24 cellular contexts compared by ENCODE assay signal in the genomic region with DNA sequence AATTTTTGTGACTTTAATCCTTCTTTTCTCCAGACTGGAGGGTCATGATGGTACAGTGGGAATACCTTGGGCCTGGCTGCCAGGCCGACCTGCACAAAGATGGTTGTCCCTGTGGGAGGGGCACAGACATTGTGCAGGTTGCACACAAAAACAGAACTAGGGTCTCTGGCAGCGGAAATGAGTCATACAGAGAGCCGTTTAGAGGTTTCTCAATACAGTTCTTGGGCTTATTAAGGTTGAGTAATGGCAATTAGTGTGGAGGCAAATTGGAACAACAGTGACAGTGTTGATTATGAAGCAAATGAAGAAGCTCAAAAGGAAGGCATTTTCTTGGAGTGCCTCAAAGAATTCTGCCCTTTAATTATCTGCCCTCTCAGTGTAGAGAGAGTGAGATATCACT.
"Had no signal": no experiment of that assay in that cellular context is flagged by ENCODE, and none has a peak within 500 bp of the region (broad histone marks: within the 10 kb centered on the region; RNA-seq: fewer than 3 reads in every experiment).

No MANE protein-coding gene starts in this region.

- H3K4me1 ChIP-seq: breast epithelium, left lung, neural progenitor cell, testis, uterus had no signal

- H3K4me1 Mint-ChIP-seq: central memory CD8-positive, alpha-beta T cell; immature natural killer cell; naive B cell; neural progenitor cell had no signal

- ATAC-seq: effector memory CD8-positive, alpha-beta T cell; esophagus mucosa; left lung had no signal

- H3K4me3 Mint-ChIP-seq: activated naive CD4-positive, alpha-beta T cell treated with anti-CD3 and anti-CD28 coated beads for 36 hours; activated naive CD8-positive, alpha-beta T cell treated with anti-CD3 and anti-CD28 coated beads, Interleukin-2, amount 10 ng/mL, durations not matched to agents 7 days and 5 days; central memory CD8-positive, alpha-beta T cell; effector memory CD8-positive, alpha-beta T cell; immature natural killer cell; neural progenitor cell had no signal

- H3K27ac Mint-ChIP-seq: activated naive CD4-positive, alpha-beta T cell treated with anti-CD3 and anti-CD28 coated beads for 36 hours; activated naive CD8-positive, alpha-beta T cell treated with anti-CD3 and anti-CD28 coated beads, Interleukin-2, amount 10 ng/mL, durations not matched to agents 7 days and 5 days; effector memory CD8-positive, alpha-beta T cell; immature natural killer cell; naive B cell; neural progenitor cell; progenitor cell of endocrine pancreas had no signal

- H3K27me3 ChIP-seq: breast epithelium, hepatocyte, left lung, neural progenitor cell, testis, uterus had no signal

- H3K9me3 ChIP-seq: testis had no signal

- DNase-seq: activated CD4-positive, alpha-beta T cell treated with anti-CD3 and anti-CD28 coated beads, Interleukin-2, amount 50 U/mL, for 48 hours; activated naive CD4-positive, alpha-beta T cell treated with anti-CD3 and anti-CD28 coated beads for 36 hours; activated naive CD8-positive, alpha-beta T cell treated with anti-CD3 and anti-CD28 coated beads, Interleukin-2, amount 10 ng/mL, durations not matched to agents 7 days and 5 days; activated T-cell treated with anti-CD3 and anti-CD28 coated beads, Interleukin-2, amount 50 U/mL, for 48 hours; amniotic stem cell; effector memory CD8-positive, alpha-beta T cell; glutamatergic neuron; immature natural killer cell; kidney glomerular epithelial cell; left lung; naive B cell; retina; stimulated activated CD4-positive, alpha-beta T cell treated with anti-CD3 and anti-CD28 coated beads, Interleukin-2, amount 100 ng/mL, for 48 hours; stimulated activated naive CD4-positive, alpha-beta T cell; testis; trophoblast cell; uterus had no signal

- H3K27me3 Mint-ChIP-seq: activated naive CD8-positive, alpha-beta T cell treated with anti-CD3 and anti-CD28 coated beads, Interleukin-2, amount 10 ng/mL, durations not matched to agents 7 days and 5 days; central memory CD8-positive, alpha-beta T cell; effector memory CD8-positive, alpha-beta T cell; naive B cell; progenitor cell of endocrine pancreas had no signal

- H3K36me3 Mint-ChIP-seq: activated naive CD8-positive, alpha-beta T cell treated with anti-CD3 and anti-CD28 coated beads, Interleukin-2, amount 10 ng/mL, durations not matched to agents 7 days and 5 days; neural progenitor cell had no signal

- H3K4me3 ChIP-seq: breast epithelium, hepatocyte, left lung, lung, neural progenitor cell, testis, uterus had no signal

- H3K36me3 ChIP-seq: breast epithelium, left lung, neural progenitor cell, uterus had no signal

- H3K27ac ChIP-seq: breast epithelium, hepatocyte, left lung, neural progenitor cell, testis, uterus had no signal
